Comparison of ENCODE assay signal across 18 cellular contexts in genomic region chr13:31352467-31352866, GRCh38.
DNase-seq lines count a peak whose midpoint lies in the region; FAIRE-seq and TF ChIP-seq lines count a peak whose summit lies in the region.
"Had no signal": no experiment of that assay in that cellular context is flagged by ENCODE, and none has a peak within 500 bp of the region (broad histone marks: within the 10 kb centered on the region; RNA-seq: fewer than 3 reads in every experiment).

No MANE protein-coding gene starts in this region.

- no peak overlapping the region for H3T11ph ChIP-seq in H9 (ENCODE audit: low read length)

- no peak overlapping the region for H3K23ac ChIP-seq in H9 (ENCODE audit: insufficient read length, low read depth, low read length)
- H3K23ac ChIP-seq in H1 (ENCODE audit: insufficient read length): no peak overlapping the region
- H3K23ac ChIP-seq in neuronal stem cell (ENCODE audit: low read depth, low read length, poor library complexity): no peak overlapping the region

- H3K36me3 ChIP-seq in GM23248 (ENCODE audit: low read depth): no peaks in the 10 kb centered on the region
- no peaks in the 10 kb centered on the region for H3K36me3 ChIP-seq in H1 (ENCODE audit: control insufficient read depth in 2 of 4, insufficient read depth in 4 of 4, low read length in 3 of 4)
- H3K36me3 ChIP-seq in neuronal stem cell (replicated peaks in 1 of 2; ENCODE audit: control insufficient read depth in 2 of 2, insufficient read depth in 2 of 2, low read length in 2 of 2): no peaks in the 10 kb centered on the region
- H3K36me3 ChIP-seq in spleen: no peaks in the 10 kb centered on the region

- H3K36me3 Mint-ChIP-seq in H9 (ENCODE audit: insufficient read depth in 1 of 3, low read depth in 3 of 3): peaks cover 17 to 31% (median 20%) of the 10 kb centered on the region in 3 experiments
- H3K36me3 Mint-ChIP-seq: CD4-positive, alpha-beta memory T cell had no signal

- H4K91ac ChIP-seq in H9 (ENCODE audit: insufficient read length, low read depth, low read length) (no peak overlapping the region), H1 (replicated peaks; ENCODE audit: insufficient read length, low read length) (no peak overlapping the region), neuronal stem cell (ENCODE audit: low read depth, low read length, poor library complexity) (no peak overlapping the region)

- H2BK120ac ChIP-seq in H9 (ENCODE audit: low read depth, low read length, poor library complexity, severe bottlenecking) (no peak overlapping the region), H1 (replicated peaks; ENCODE audit: low read depth, low read length) (no peak overlapping the region), neuronal stem cell (ENCODE audit: low read depth, low read length) (no peak overlapping the region)

- intact Hi-C loops in spleen (cut with DNase I; ENCODE audit: low total_unique reads): no loop called here

- H3K4me2 ChIP-seq in GM23248 (ENCODE audit: unreplicated experiment): no peak overlapping the region
- H3K4me2 ChIP-seq in H9 (ENCODE audit: insufficient read depth, insufficient read length, low read length): no peak overlapping the region
- no peak overlapping the region for H3K4me2 ChIP-seq in H1 (ENCODE audit: insufficient read depth in 1 of 2, low read depth in 2 of 2, low read length in 2 of 2)
- no peak overlapping the region for H3K4me2 ChIP-seq in neuronal stem cell (ENCODE audit: insufficient read depth, low read length, poor library complexity, severe bottlenecking)

- H2BK5ac ChIP-seq in H9 (ENCODE audit: insufficient read length, low read length): no peak overlapping the region
- no peak overlapping the region for H2BK5ac ChIP-seq in H1 (ENCODE audit: low read depth, low read length)
- peak overlapping the region; percentile 62 for H2BK5ac ChIP-seq in neuronal stem cell (ENCODE audit: low read length)

- CTCF ChIA-PET in H1 (lab: Charles Lee; ENCODE audit: partially characterized antibody): interaction anchor here (0.9 to 1.1 kb wide), 3 partner anchors 22 to 147 kb away, joined by 3 read pairs; no protein-coding TSS in a partner anchor

- no peak overlapping the region for H3K27ac ChIP-seq in GM23248
- no peak overlapping the region for H3K27ac ChIP-seq in H9 (ENCODE audit: insufficient read length, low read depth, low read length)
- no peak overlapping the region for H3K27ac ChIP-seq in H1 (ENCODE audit: low read depth, low read length)
- no peak overlapping the region for H3K27ac ChIP-seq in neuronal stem cell (replicated peaks; ENCODE audit: low read length)
- no peak overlapping the region for H3K27ac ChIP-seq in spleen
- H3K27ac ChIP-seq: C4-2B had no signal

- H3K79me1 ChIP-seq in H9 (ENCODE audit: insufficient read depth, low read depth, low read length, poor library complexity, severe bottlenecking) (no peaks in the 10 kb centered on the region), H1 (ENCODE audit: low read depth, low read length) (no peaks in the 10 kb centered on the region), neuronal stem cell (ENCODE audit: low read depth, low read length) (no peaks in the 10 kb centered on the region)

- 10% methylated on average over 16 to 24 of the region's 24 CpGs for WGBS in GM23248 (ENCODE audit: low coverage in 1 of 2, low lambda C conversion rate in 2 of 2, missing lambda C conversion rate in 2 of 2), 2 experiments
- no CpG with 5 or more reads among the region's 24 CpGs for WGBS in H9 (ENCODE audit: extremely low coverage, insufficient read length, low lambda C conversion rate)
- 88% methylated on average over 24 of the region's 24 CpGs; no CpG with 5 or more reads in 1 of the 2 experiments for WGBS in H1 (ENCODE audit: extremely low coverage in 1 of 2, insufficient coverage in 1 of 2, insufficient read length in 1 of 2, insufficient replicate concordance in 2 of 2, low coverage in 1 of 2, low lambda C conversion rate in 2 of 2, missing lambda C conversion rate in 1 of 2), 2 experiments
- WGBS in neuronal stem cell (ENCODE audit: extremely low coverage in 2 of 2, insufficient read length in 2 of 2, insufficient replicate concordance in 1 of 2), 2 donors: no CpG with 5 or more reads among the region's 24 CpGs
- 21 to 56% (median 43%) methylated on average over 12 to 24 of the region's 24 CpGs for WGBS in spleen, 5 donors

- no peak overlapping the region; the same call in 1 of the 2 replicates for H3K14ac ChIP-seq in H9 (ENCODE audit: insufficient read depth, low read length)
- no peak overlapping the region for H3K14ac ChIP-seq in H1 (ENCODE audit: insufficient read length)
- H3K14ac ChIP-seq in neuronal stem cell (ENCODE audit: low read length): peak overlapping the region; percentile 90

- no peak for TF ChIP-seq POLR2A in H1 (IDR thresholded peaks at IDR 0.05; ENCODE audit: control extremely low read depth in 1 of 2, low read depth in 2 of 2, low read length in 2 of 2)
- no peak for TF ChIP-seq POLR2A in GM12892 (IDR thresholded peaks at IDR 0.05; ENCODE audit: low read depth, low read length)
- no peak for TF ChIP-seq POLR2A in spleen (IDR thresholded peaks at IDR 0.05)

- in situ Hi-C loops in GM23248 (cut with MboI): no loop called here

- H3K27me3 ChIP-seq in GM23248 (replicated peaks; ENCODE audit: insufficient read depth) (peaks cover 35% of the 10 kb centered on the region), H9 (ENCODE audit: insufficient read depth, low read length) (no peaks in the 10 kb centered on the region), H1 (replicated peaks in 1 of 4; ENCODE audit: control insufficient read depth in 3 of 4, extremely low read depth in 1 of 4, insufficient read depth in 3 of 4, low read length in 3 of 4) (no peaks in the 10 kb centered on the region), neuronal stem cell (ENCODE audit: control insufficient read depth in 3 of 3, insufficient read depth in 3 of 3, low read depth in 1 of 3, low read length in 3 of 3) (peaks cover 0 to 2% (median 0%) of the 10 kb centered on the region in 3 experiments), spleen (replicated peaks in 1 of 7) (peaks cover 0 to 31% (median 0%) of the 10 kb centered on the region in 7 donors)

- no peak overlapping the region for H4K5ac ChIP-seq in H9 (ENCODE audit: insufficient read length, low read depth, low read length)
- no peak overlapping the region for H4K5ac ChIP-seq in H1 (ENCODE audit: insufficient read length, low read depth, low read length)

- peaks cover 1% of the 10 kb centered on the region; the same call in 1 of the 2 replicates for H3K27me3 Mint-ChIP-seq in H9 (ENCODE audit: low read depth)

- POLR2A ChIA-PET in H1 (lab: Charles Lee; ENCODE audit: partially characterized antibody): no interaction called here

- peak overlapping the region; percentile 53 for H2AFZ ChIP-seq in GM23248
- no peak overlapping the region for H2AFZ ChIP-seq in H9 (ENCODE audit: low read length)
- H2AFZ ChIP-seq in H1 (ENCODE audit: low read length): no peak overlapping the region
- peak overlapping the region; percentile 60 for H2AFZ ChIP-seq in neuronal stem cell (ENCODE audit: low read length)

- 0 out of 2 replicates have a peak, but pooled peaks cover 7% of the 10 kb centered on the region for H3F3A ChIP-seq in GM23248 (ENCODE audit: insufficient read depth)

- H3K9ac ChIP-seq in GM23248: no peak overlapping the region
- no peak overlapping the region for H3K9ac ChIP-seq in H9 (ENCODE audit: extremely low read depth, insufficient read length, low read length)
- no peak overlapping the region for H3K9ac ChIP-seq in H1 (replicated peaks in 1 of 4; ENCODE audit: extremely low read depth in 1 of 4, low read depth in 3 of 4, low read length in 3 of 4)
- no peak overlapping the region for H3K9ac ChIP-seq in neuronal stem cell (ENCODE audit: low read depth, low read length, poor library complexity)

- H4K20me1 ChIP-seq in GM23248 (ENCODE audit: insufficient read depth) (no peaks in the 10 kb centered on the region), H9 (ENCODE audit: control insufficient read depth, insufficient read depth, insufficient read length) (no peaks in the 10 kb centered on the region), H1 (replicated peaks in 1 of 2; ENCODE audit: control insufficient read depth in 1 of 2, insufficient read depth in 2 of 2, low read length in 2 of 2) (no peaks in the 10 kb centered on the region)

- DNase-seq in GM23248 (peak; percentile 18), H9 (peak; percentile 29), H1 (ENCODE audit: low read depth in 1 of 2, low spot score in 2 of 2) (no peak), neuronal stem cell (ENCODE audit: low spot score) (no peak), GM12892 (ENCODE audit: insufficient read length) (no peak), spleen (no peak), hypothalamus (lab: John Stamatoyannopoulos, UW) (no peak), NCI-H1105 (lab: John Stamatoyannopoulos, UW) (no peak)
- DNase-seq: CD4-positive, alpha-beta memory T cell; COR-L47; DMS53; GF-D8; HCEC 1CT; HFFc6; KBM-7 had no signal

- H4K8ac ChIP-seq in H9 (replicated peaks; ENCODE audit: insufficient read length, low read depth, low read length) (no peak overlapping the region), H1 (ENCODE audit: extremely low read depth, insufficient read depth, low read length) (peak overlapping the region; percentile 9; the same call in 1 of the 2 replicates), neuronal stem cell (ENCODE audit: low read depth, low read length) (no peak overlapping the region)

- 0 out of 2 replicates have a peak, but pooled peaks cover 3% of the 10 kb centered on the region for H3K9me2 ChIP-seq in GM23248 (ENCODE audit: insufficient read depth)

- H3K56ac ChIP-seq in H9 (ENCODE audit: insufficient read length, low read depth, low read length) (no peak overlapping the region), H1 (replicated peaks; ENCODE audit: insufficient read length, low read depth, low read length) (no peak overlapping the region)

- H3K4ac ChIP-seq in H9 (ENCODE audit: low read depth, low read length): peak overlapping the region; percentile 67
- no peak overlapping the region for H3K4ac ChIP-seq in H1 (replicated peaks; ENCODE audit: insufficient read length, low read depth, low read length)
- no peak overlapping the region for H3K4ac ChIP-seq in neuronal stem cell (ENCODE audit: low read length)

- H3K4me1 ChIP-seq in GM23248 (ENCODE audit: insufficient read depth) (peaks cover 16% of the 10 kb centered on the region), H9 (ENCODE audit: insufficient read depth, low read length) (peaks cover 3% of the 10 kb centered on the region; the same call in 1 of the 2 replicates), H1 (replicated peaks in 1 of 4; ENCODE audit: control insufficient read depth in 3 of 4, insufficient read depth in 4 of 4, low read length in 3 of 4) (no peaks in the 10 kb centered on the region), neuronal stem cell (ENCODE audit: control insufficient read depth in 2 of 2, insufficient read depth in 1 of 2, low read depth in 1 of 2, low read length in 2 of 2) (peaks cover 4 to 6% of the 10 kb centered on the region in 2 donors), spleen (no peaks in the 10 kb centered on the region)

- H3K79me2 ChIP-seq in GM23248 (ENCODE audit: insufficient read depth): no peaks in the 10 kb centered on the region
- H3K79me2 ChIP-seq in H9 (ENCODE audit: insufficient read depth, low read length): no peaks in the 10 kb centered on the region
- H3K79me2 ChIP-seq in H1 (ENCODE audit: control insufficient read depth in 1 of 2, insufficient read depth in 2 of 2, low read length in 2 of 2): no peaks in the 10 kb centered on the region

- H2BK12ac ChIP-seq in H9 (ENCODE audit: insufficient read length, low read depth, low read length) (no peak overlapping the region), H1 (ENCODE audit: low read depth, low read length) (no peak overlapping the region), neuronal stem cell (ENCODE audit: low read length) (no peak overlapping the region)

- H3K9me3 ChIP-seq in GM23248 (ENCODE audit: low read depth) (no peaks in the 10 kb centered on the region), H9 (ENCODE audit: control insufficient read depth, low read depth, low read length) (peaks cover 27% of the 10 kb centered on the region), H1 (ENCODE audit: insufficient read depth in 2 of 2, low read depth in 1 of 2, low read length in 1 of 2) (peaks cover 29 to 33% of the 10 kb centered on the region in 2 experiments), neuronal stem cell (replicated peaks in 1 of 2; ENCODE audit: control insufficient read depth in 2 of 2, insufficient read depth in 1 of 2, low read depth in 1 of 2, low read length in 2 of 2) (peaks cover 7 to 18% of the 10 kb centered on the region in 2 donors), spleen (peaks cover 0 to 43% (median 24%) of the 10 kb centered on the region in 8 donors)

- H3K4me3 Mint-ChIP-seq in H9: no peak overlapping the region
- H3K4me3 Mint-ChIP-seq: B cell; CD4-positive, alpha-beta memory T cell; HFFc6 had no signal

- peaks cover 0 to 5% of the 10 kb centered on the region in 2 experiments; a peak in 3 of 4 replicates for H3K4me1 Mint-ChIP-seq in H9
- H3K4me1 Mint-ChIP-seq: B cell; CD4-positive, alpha-beta memory T cell had no signal

- H2BK15ac ChIP-seq in H9 (ENCODE audit: low read depth, low read length) (no peak overlapping the region), H1 (ENCODE audit: low read length) (no peak overlapping the region), neuronal stem cell (ENCODE audit: low read length) (no peak overlapping the region)

- no peaks in the 10 kb centered on the region for H3K23me2 ChIP-seq in H9 (ENCODE audit: insufficient read length, low read depth, low read length, poor library complexity, severe bottlenecking)
- no peaks in the 10 kb centered on the region for H3K23me2 ChIP-seq in H1 (ENCODE audit: low read depth, low read length)

- TF ChIP-seq RAD21 in H1 (IDR thresholded peaks at IDR 0.05 in 1 of 2, conservative IDR thresholded peaks at IDR 0.05 in 1 of 2; ENCODE audit: low read depth in 2 of 2, low read length in 2 of 2): peak in 1 of 2 experiments; percentile 11; a peak in 2 of 4 replicates

- FAIRE-seq in H1 (lab: Jason Lieb, UNC): no peak
- no peak for FAIRE-seq in GM12892 (lab: Jason Lieb, UNC)
- FAIRE-seq: A204.1 had no signal

- H3K18ac ChIP-seq in H9 (ENCODE audit: insufficient read length, low read depth, low read length) (no peak overlapping the region), H1 (ENCODE audit: extremely low read depth, low read length) (no peak overlapping the region), neuronal stem cell (ENCODE audit: low read length) (peak overlapping the region; percentile 82)

- TF ChIP-seq CTCF in H9 (conservative IDR thresholded peaks at IDR 0.05): no peak
- peak; percentile 9 to 25 (median 13); a peak in 3 of 4 replicates for TF ChIP-seq CTCF in H1 (IDR thresholded peaks at IDR 0.05; ENCODE audit: control extremely low read depth in 1 of 3, insufficient read depth in 1 of 3, low read depth in 1 of 3, low read length in 3 of 3)
- no peak for TF ChIP-seq CTCF in spleen (IDR thresholded peaks at IDR 0.05 in 8 of 11, conservative IDR thresholded peaks at IDR 0.05 in 3 of 11)

- H2AK5ac ChIP-seq in H9 (ENCODE audit: insufficient read length, low read length) (no peak overlapping the region), H1 (ENCODE audit: low read depth, low read length) (no peak overlapping the region), neuronal stem cell (ENCODE audit: low read depth, low read length) (peak overlapping the region; percentile 77)

- TF ChIP-seq EP300 in H1 (IDR thresholded peaks at IDR 0.05; ENCODE audit: borderline replicate concordance in 1 of 2, low read depth in 2 of 2, low read length in 2 of 2): no peak

- H3K9me3 Mint-ChIP-seq in H9: peaks cover 37 to 40% of the 10 kb centered on the region in 2 experiments

- no peak overlapping the region for H3K27ac Mint-ChIP-seq in H9
- H3K27ac Mint-ChIP-seq: B cell; CD4-positive, alpha-beta memory T cell; HFFc6 had no signal

- no peak overlapping the region; the same call in 1 of the 2 replicates for H3K4me3 ChIP-seq in GM23248
- no peak overlapping the region for H3K4me3 ChIP-seq in H1 (ENCODE audit: extremely low read depth in 1 of 4, insufficient read depth in 2 of 4, low read depth in 3 of 4, low read length in 4 of 4)
- no peak overlapping the region for H3K4me3 ChIP-seq in neuronal stem cell (ENCODE audit: low read length in 2 of 2)
- H3K4me3 ChIP-seq in spleen: no peak overlapping the region

- no peak overlapping the region for H2BK20ac ChIP-seq in H9 (ENCODE audit: low read depth, low read length, poor library complexity, severe bottlenecking)
- H2BK20ac ChIP-seq in H1 (ENCODE audit: low read length): no peak overlapping the region

Comparison
In these comparisons a context has a peak if more than half of its experiments do, and no peak if none do; other contexts are left out.
1. DNase-seq: peak in GM23248 (single experiment) and H9 (single experiment); none in H1 (0 of 2), neuronal stem cell (single experiment), GM12892 (single experiment), spleen (single experiment), hypothalamus (0 of 51) and NCI-H1105 (single experiment).
2. H2AFZ ChIP-seq: peak in GM23248 (single experiment) and neuronal stem cell (single experiment); none in H9 (single experiment) and H1 (single experiment).
3. CTCF ChIP-seq: peak in H1 (3 of 3); none in H9 (single experiment) and spleen (0 of 11).